ENCODE assay signal across 1 cellular context in genomic region chr7:123023126-123023525, GRCh38.
TF ChIP-seq lines count a peak whose summit lies in the region.

No MANE protein-coding gene starts in this region.

TF ChIP-seq in HCT116, 20 proteins besides CTCF, POLR2A, EP300 and RAD21 (continued from another document):
- no peak for TF ChIP-seq ZBTB33 (IDR thresholded peaks at IDR 0.05; ENCODE audit: extremely low read depth, insufficient replicate concordance, low read length)
